Comparison of ENCODE assay signal across 13 cellular contexts in the genomic region with DNA sequence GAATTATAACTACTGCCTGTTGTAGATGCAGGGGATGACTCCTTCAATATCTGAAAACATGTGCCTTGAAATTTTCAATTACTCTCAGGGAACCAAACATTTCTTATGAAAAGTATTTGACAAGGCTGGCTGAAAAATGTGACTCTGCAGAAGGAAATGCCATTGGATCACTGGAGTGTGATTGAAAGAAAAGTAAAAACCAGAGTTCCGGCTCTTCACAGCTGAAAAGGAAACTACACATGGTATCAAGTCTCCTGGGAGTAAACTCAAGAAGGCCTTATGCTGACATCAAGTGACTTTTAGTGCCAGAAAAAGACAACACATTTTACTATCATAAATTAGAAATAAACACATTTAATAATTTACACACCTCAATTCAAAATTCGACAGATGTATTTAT.
DNase-seq lines count a peak whose midpoint lies in the region; ATAC-seq lines count a peak whose summit lies in the region.
"Had no signal": no experiment of that assay in that cellular context is flagged by ENCODE, and none has a peak within 500 bp of the region (broad histone marks: within the 10 kb centered on the region; RNA-seq: fewer than 3 reads in every experiment).

No MANE protein-coding gene starts in this region.

- no peak overlapping the region for H3K4me3 ChIP-seq in Karpas-422 (ENCODE audit: low read length)
- H3K4me3 ChIP-seq: upper lobe of right lung had no signal

- H3K4me2 ChIP-seq in Karpas-422 (ENCODE audit: low read depth, low read length, poor library complexity, severe bottlenecking) = no peak overlapping the region

- peaks cover 6% of the 10 kb centered on the region; the same call in 1 of the 2 replicates for H3K9me3 ChIP-seq in Karpas-422 (ENCODE audit: low read length)
- H3K9me3 ChIP-seq: upper lobe of right lung had no signal

- no peaks in the 10 kb centered on the region for H3K36me3 ChIP-seq in Karpas-422 (ENCODE audit: insufficient read depth, low read length)
- H3K36me3 ChIP-seq: upper lobe of right lung had no signal

- H2AFZ ChIP-seq in Karpas-422 (ENCODE audit: low read length) = peak overlapping the region; percentile 81

- DNase-seq in Karpas-422 = peak; percentile 70
- DNase-seq in renal cortical epithelial cell (ENCODE audit: low read depth) = peak; percentile 8
- DNase-seq in NCI-H526 (lab: John Stamatoyannopoulos, UW) = no peak
- no peak for DNase-seq in activated naive CD4-positive, alpha-beta T cell treated with anti-CD3 and anti-CD28 coated beads, Interleukin-2, amount 50 U/mL, for 16 hours
- DNase-seq in NCI-H774 (lab: John Stamatoyannopoulos, UW) = no peak
- no peak for DNase-seq in middle frontal gyrus (ENCODE audit: extremely low spot score, low spot score)
- DNase-seq: anterior cingulate cortex, DMS53, erythroblast, NCI-H1092, upper lobe of right lung had no signal

- H3K79me2 ChIP-seq in Karpas-422 (ENCODE audit: low read length) = no peaks in the 10 kb centered on the region

- no peaks in the 10 kb centered on the region for H4K20me1 ChIP-seq in Karpas-422 (ENCODE audit: insufficient read depth, low read depth, low read length)

- peaks cover 4% of the 10 kb centered on the region for H3K4me1 ChIP-seq in Karpas-422 (ENCODE audit: low read length)
- H3K4me1 ChIP-seq: upper lobe of right lung had no signal

- no peak overlapping the region for H3K9ac ChIP-seq in Karpas-422 (ENCODE audit: low read length)

- H3K27me3 ChIP-seq in Karpas-422 (ENCODE audit: low read length) = no peaks in the 10 kb centered on the region
- H3K27me3 ChIP-seq: upper lobe of right lung had no signal

- peak; percentile 98 for ATAC-seq in GM18907 (IDR thresholded peaks at IDR 0.05; ENCODE audit: unreplicated experiment)
- peak; percentile 99 for ATAC-seq in HG02852 (IDR thresholded peaks at IDR 0.05; ENCODE audit: unreplicated experiment)
- ATAC-seq: upper lobe of right lung had no signal

- no peak overlapping the region for H3K27ac ChIP-seq in Karpas-422 (ENCODE audit: low read length)
- H3K27ac ChIP-seq: upper lobe of right lung had no signal

- H3K9me2 ChIP-seq in Karpas-422 (replicated peaks; ENCODE audit: insufficient read depth, low read length) = no peaks in the 10 kb centered on the region

Comparison
In these comparisons a context has a peak if more than half of its experiments do, and no peak if none do; other contexts are left out.
1. DNase-seq: peak in Karpas-422 (single experiment) and renal cortical epithelial cell (single experiment); none in NCI-H526 (0 of 2), activated naive CD4-positive, alpha-beta T cell treated with anti-CD3 and anti-CD28 coated beads, Interleukin-2, amount 50 U/mL, for 16 hours (single experiment), NCI-H774 (single experiment) and middle frontal gyrus (single experiment).